Comparison of ENCODE assay signal across 2 cellular contexts in genomic region chr1:15849775-15850449, GRCh38.
TF ChIP-seq lines count a peak whose summit lies in the region.

No MANE protein-coding gene starts in this region.

TF ChIP-seq in GM23338, 12 proteins besides CTCF, POLR2A, EP300 and RAD21:
- TF ChIP-seq ZNF114 (CRISPR knock-in tag; IDR thresholded peaks at IDR 0.05) = no peak
- no peak for TF ChIP-seq JUNB (IDR thresholded peaks at IDR 0.05; ENCODE audit: unreplicated experiment)
- TF ChIP-seq CREB1 (CRISPR knock-in tag; IDR thresholded peaks at IDR 0.05; ENCODE audit: low read depth) = no peak
- no peak for TF ChIP-seq EZH2phosphoT487 (IDR thresholded peaks at IDR 0.05; ENCODE audit: unreplicated experiment)
- no peak for TF ChIP-seq REST (IDR thresholded peaks at IDR 0.05; ENCODE audit: unreplicated experiment)
TF ChIP-seq in GM23338: peak in this region for 0.

TF ChIP-seq in endothelial cell of umbilical vein, 7 proteins besides CTCF, POLR2A, EP300 and RAD21:
- peak; percentile 43 for TF ChIP-seq GATA2 (IDR thresholded peaks at IDR 0.05; ENCODE audit: insufficient read depth, insufficient read length, low read depth, low read length)
- TF ChIP-seq POLR2AphosphoS5 (IDR thresholded peaks at IDR 0.05; ENCODE audit: insufficient read depth, low read depth, low read length) = no peak
TF ChIP-seq in endothelial cell of umbilical vein: peak in this region for 1.
